Comparison of ENCODE assay signal across 15 cellular contexts in the genomic region with DNA sequence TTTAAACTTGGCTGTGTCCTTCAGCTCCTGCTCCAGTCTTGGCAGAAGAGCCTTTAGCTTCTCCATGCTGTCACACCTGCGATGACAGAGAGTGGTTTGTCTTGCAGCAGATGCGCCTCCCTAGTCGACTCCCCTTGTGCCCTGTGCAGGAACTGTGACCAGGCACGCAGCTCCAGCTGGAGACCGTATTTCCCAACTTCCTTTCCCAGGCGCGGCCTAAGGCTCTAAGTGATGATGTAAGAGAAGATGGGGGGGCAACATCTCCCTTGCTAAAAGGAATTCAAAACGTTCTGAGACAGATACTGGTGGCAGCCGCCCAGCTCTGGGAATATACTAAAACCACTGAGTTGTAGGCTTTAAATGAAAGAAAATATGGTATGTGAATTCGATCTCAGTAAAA. TPM values are rescaled to one million over a fixed set of nuclear protein-coding genes. Genes with fewer than 3 reads are reported as not detected.
A peak's percentile ranks its signal among the peaks of the same experiment; 100 is the strongest.
DNase-seq lines count a peak whose midpoint lies in the region; ATAC-seq and TF ChIP-seq lines count a peak whose summit lies in the region.
"Had no signal": no experiment of that assay in that cellular context is flagged by ENCODE, and none has a peak within 500 bp of the region (broad histone marks: within the 10 kb centered on the region; RNA-seq: fewer than 3 reads in every experiment).

No MANE protein-coding gene starts in this region.

- H4K12ac ChIP-seq in trophoblast cell (ENCODE audit: low read depth, low read length): no peak overlapping the region

- no peak overlapping the region for H3K9ac ChIP-seq in trophoblast cell (ENCODE audit: low read length)

- no peak overlapping the region for H2BK120ac ChIP-seq in trophoblast cell (ENCODE audit: insufficient read depth, low read length, poor library complexity)

- no peak overlapping the region for H3K4ac ChIP-seq in trophoblast cell (ENCODE audit: low read depth, low read length)

- H3K79me1 ChIP-seq in trophoblast cell (ENCODE audit: low read length): peaks cover 3% of the 10 kb centered on the region

- TF ChIP-seq CTCF in GM23338 (conservative IDR thresholded peaks at IDR 0.05; ENCODE audit: low read depth in 2 of 2): no peak

- peaks cover 54% of the 10 kb centered on the region for H3K36me3 Mint-ChIP-seq in GM23338 (ENCODE audit: low read depth)

- no CpG with 5 or more reads among the region's 10 CpGs for WGBS in trophoblast cell (ENCODE audit: extremely low coverage, insufficient coverage, insufficient read length)

- no peak for ATAC-seq in GM23338
- no peak for ATAC-seq in GM19463 (IDR thresholded peaks at IDR 0.05; ENCODE audit: unreplicated experiment)
- no peak for ATAC-seq in HG02571 (IDR thresholded peaks at IDR 0.05; ENCODE audit: unreplicated experiment)
- ATAC-seq: HCT116 had no signal

- no peak overlapping the region for H3K18ac ChIP-seq in trophoblast cell (ENCODE audit: low read length)

- no peak overlapping the region for H2AFZ ChIP-seq in GM23338
- H2AFZ ChIP-seq in trophoblast cell (ENCODE audit: insufficient read depth, low read length, poor library complexity): no peak overlapping the region

- H4K20me1 ChIP-seq in GM23338 (replicated peaks; ENCODE audit: insufficient read depth): peaks cover 20% of the 10 kb centered on the region; the same call in 1 of the 2 replicates

- no peak overlapping the region for H3K23ac ChIP-seq in trophoblast cell (ENCODE audit: low read length)

- peaks cover 10% of the 10 kb centered on the region; the same call in 1 of the 2 replicates for H3F3A ChIP-seq in GM23338 (replicated peaks; ENCODE audit: low read depth)

- no peak overlapping the region for H4K91ac ChIP-seq in trophoblast cell (ENCODE audit: low read depth, low read length)

- DNase-seq in GM23338 (ENCODE audit: low spot score) (no peak), SKM-1 treated with dmso at 0.1 percent for 144 hours (lab: John Stamatoyannopoulos, UW; ENCODE audit: unreplicated experiment) (peak; percentile 82), glomerular visceral epithelial cell (ENCODE audit: extremely low spot score) (peak; percentile 25), trophoblast cell (peak; percentile 89 to 95), H7 (no peak)
- no peak for DNase-seq in activated naive CD4-positive, alpha-beta T cell treated with anti-CD3 and anti-CD28 coated beads, Interleukin-2, amount 50 U/mL, for 16 hours
- DNase-seq: MM.1S, NCI-H2171 treated with DMSO at 0.1 percent for 48 hours, Peyer's patch had no signal

- H3K9me3 ChIP-seq in trophoblast cell (ENCODE audit: insufficient read depth, low read depth, low read length): no peaks in the 10 kb centered on the region
- H3K9me3 ChIP-seq: breast epithelium, Peyer's patch, suprapubic skin had no signal

- H3K27ac ChIP-seq in GM23338 (ENCODE audit: low read depth) (no peak overlapping the region), trophoblast cell (ENCODE audit: low read depth, low read length) (no peak overlapping the region)
- H3K27ac ChIP-seq: breast epithelium, Peyer's patch, suprapubic skin had no signal

- peaks cover 2% of the 10 kb centered on the region for H3K4me1 ChIP-seq in GM23338 (ENCODE audit: insufficient read depth)
- H3K4me1 ChIP-seq in trophoblast cell (ENCODE audit: control insufficient read depth in 1 of 2, insufficient read depth in 2 of 2, low read length in 2 of 2): peaks cover 5 to 10% of the 10 kb centered on the region in 2 experiments
- H3K4me1 ChIP-seq: breast epithelium, Peyer's patch, suprapubic skin had no signal

- no peaks in the 10 kb centered on the region for H3K27me3 ChIP-seq in GM23338 (ENCODE audit: insufficient read depth)
- H3K27me3 ChIP-seq in trophoblast cell (ENCODE audit: insufficient read depth, low read length): no peaks in the 10 kb centered on the region
- no peaks in the 10 kb centered on the region for H3K27me3 ChIP-seq in H7 (ENCODE audit: control insufficient read depth, insufficient read depth, low read length)
- H3K27me3 ChIP-seq: breast epithelium, Peyer's patch, suprapubic skin had no signal

- H3K9me2 ChIP-seq in GM23338 (ENCODE audit: insufficient read depth): no peaks in the 10 kb centered on the region

- H3K27me3 Mint-ChIP-seq in GM23338 (ENCODE audit: insufficient read depth, low read depth, poor library complexity): peaks cover 5% of the 10 kb centered on the region

- H3K27ac Mint-ChIP-seq in GM23338: peak overlapping the region; percentile 68; the same call in 1 of the 2 replicates
- H3K27ac Mint-ChIP-seq: activated T-helper 2 cell treated with anti-CD3 and anti-CD28 coated beads, Interferon-gamma antibody, Interleukin-2, Interleukin-4, amounts not matched to agents 10 μg/mL and 5 μg/mL and 100 μg/mL, durations not matched to agents 14 hours and 24 hours and 36 hours had no signal

- H2BK5ac ChIP-seq in trophoblast cell (ENCODE audit: low read depth, low read length, poor library complexity): no peak overlapping the region

- peaks cover 6% of the 10 kb centered on the region; the same call in 2 of the 3 replicates for H3K4me1 Mint-ChIP-seq in GM23338

- no peak overlapping the region for H3K14ac ChIP-seq in trophoblast cell (ENCODE audit: low read length)

- no peak overlapping the region for H2BK12ac ChIP-seq in trophoblast cell (ENCODE audit: low read length)

- H4K8ac ChIP-seq in trophoblast cell (ENCODE audit: low read depth, low read length): no peak overlapping the region

- H3K79me2 ChIP-seq in GM23338 (replicated peaks; ENCODE audit: insufficient read depth) (peaks cover 41% of the 10 kb centered on the region), trophoblast cell (ENCODE audit: control insufficient read depth, insufficient read depth, low read length, poor library complexity) (no peaks in the 10 kb centered on the region)

- H3K4me3 Mint-ChIP-seq in GM23338: no peak overlapping the region

- no peaks in the 10 kb centered on the region for H3K9me3 Mint-ChIP-seq in GM23338
- H3K9me3 Mint-ChIP-seq: activated T-helper 2 cell treated with anti-CD3 and anti-CD28 coated beads, Interferon-gamma antibody, Interleukin-2, Interleukin-4, amounts not matched to agents 10 μg/mL and 5 μg/mL and 100 μg/mL, durations not matched to agents 14 hours and 24 hours and 36 hours had no signal

- no peak overlapping the region for H2AK5ac ChIP-seq in trophoblast cell (ENCODE audit: low read length)

- H3K4me3 ChIP-seq in GM23338 (no peak overlapping the region), trophoblast cell (ENCODE audit: low read depth, low read length) (no peak overlapping the region), H7 (ENCODE audit: insufficient read depth, low read depth, low read length) (no peak overlapping the region)
- H3K4me3 ChIP-seq: breast epithelium, Peyer's patch, suprapubic skin had no signal

- H3K4me2 ChIP-seq in GM23338 (no peak overlapping the region), trophoblast cell (ENCODE audit: low read length) (no peak overlapping the region)

- H3K36me3 ChIP-seq in GM23338 (ENCODE audit: insufficient read depth): peaks cover 39% of the 10 kb centered on the region
- peaks cover 28 to 36% of the 10 kb centered on the region in 2 experiments for H3K36me3 ChIP-seq in trophoblast cell (ENCODE audit: control insufficient read depth in 1 of 2, insufficient read depth in 2 of 2, low read length in 2 of 2)
- H3K36me3 ChIP-seq in H7 (replicated peaks; ENCODE audit: control insufficient read depth, insufficient read depth, low read length): peaks cover 12% of the 10 kb centered on the region
- H3K36me3 ChIP-seq: breast epithelium had no signal

TF ChIP-seq in GM23338, 12 proteins besides CTCF, POLR2A, EP300 and RAD21 (continues in another document):
- TF ChIP-seq, protein P1, sequence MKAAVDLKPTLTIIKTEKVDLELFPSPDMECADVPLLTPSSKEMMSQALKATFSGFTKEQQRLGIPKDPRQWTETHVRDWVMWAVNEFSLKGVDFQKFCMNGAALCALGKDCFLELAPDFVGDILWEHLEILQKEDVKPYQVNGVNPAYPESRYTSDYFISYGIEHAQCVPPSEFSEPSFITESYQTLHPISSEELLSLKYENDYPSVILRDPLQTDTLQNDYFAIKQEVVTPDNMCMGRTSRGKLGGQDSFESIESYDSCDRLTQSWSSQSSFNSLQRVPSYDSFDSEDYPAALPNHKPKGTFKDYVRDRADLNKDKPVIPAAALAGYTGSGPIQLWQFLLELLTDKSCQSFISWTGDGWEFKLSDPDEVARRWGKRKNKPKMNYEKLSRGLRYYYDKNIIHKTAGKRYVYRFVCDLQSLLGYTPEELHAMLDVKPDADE (IDR thresholded peaks at IDR 0.05): no peak
- TF ChIP-seq ZNF331 (CRISPR knock-in tag; IDR thresholded peaks at IDR 0.05; ENCODE audit: low read depth) (no peak), EZH2phosphoT487 (IDR thresholded peaks at IDR 0.05; ENCODE audit: unreplicated experiment) (no peak)
- TF ChIP-seq, protein P2, sequence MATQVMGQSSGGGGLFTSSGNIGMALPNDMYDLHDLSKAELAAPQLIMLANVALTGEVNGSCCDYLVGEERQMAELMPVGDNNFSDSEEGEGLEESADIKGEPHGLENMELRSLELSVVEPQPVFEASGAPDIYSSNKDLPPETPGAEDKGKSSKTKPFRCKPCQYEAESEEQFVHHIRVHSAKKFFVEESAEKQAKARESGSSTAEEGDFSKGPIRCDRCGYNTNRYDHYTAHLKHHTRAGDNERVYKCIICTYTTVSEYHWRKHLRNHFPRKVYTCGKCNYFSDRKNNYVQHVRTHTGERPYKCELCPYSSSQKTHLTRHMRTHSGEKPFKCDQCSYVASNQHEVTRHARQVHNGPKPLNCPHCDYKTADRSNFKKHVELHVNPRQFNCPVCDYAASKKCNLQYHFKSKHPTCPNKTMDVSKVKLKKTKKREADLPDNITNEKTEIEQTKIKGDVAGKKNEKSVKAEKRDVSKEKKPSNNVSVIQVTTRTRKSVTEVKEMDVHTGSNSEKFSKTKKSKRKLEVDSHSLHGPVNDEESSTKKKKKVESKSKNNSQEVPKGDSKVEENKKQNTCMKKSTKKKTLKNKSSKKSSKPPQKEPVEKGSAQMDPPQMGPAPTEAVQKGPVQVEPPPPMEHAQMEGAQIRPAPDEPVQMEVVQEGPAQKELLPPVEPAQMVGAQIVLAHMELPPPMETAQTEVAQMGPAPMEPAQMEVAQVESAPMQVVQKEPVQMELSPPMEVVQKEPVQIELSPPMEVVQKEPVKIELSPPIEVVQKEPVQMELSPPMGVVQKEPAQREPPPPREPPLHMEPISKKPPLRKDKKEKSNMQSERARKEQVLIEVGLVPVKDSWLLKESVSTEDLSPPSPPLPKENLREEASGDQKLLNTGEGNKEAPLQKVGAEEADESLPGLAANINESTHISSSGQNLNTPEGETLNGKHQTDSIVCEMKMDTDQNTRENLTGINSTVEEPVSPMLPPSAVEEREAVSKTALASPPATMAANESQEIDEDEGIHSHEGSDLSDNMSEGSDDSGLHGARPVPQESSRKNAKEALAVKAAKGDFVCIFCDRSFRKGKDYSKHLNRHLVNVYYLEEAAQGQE (IDR thresholded peaks at IDR 0.05; ENCODE audit: unreplicated experiment): no peak

RNA-seq across cellular contexts. Expression of a gene that starts 16.3 kb away (rescaled TPM):
- total RNA-seq in GM23338 (2014; rRNA removed; shearing (Covaris generic)): 25.7 and 38.0 TPM in 2 replicates
- polyA plus RNA-seq in GM23338 (2016; fragmentation: Nextera tagmentation; extraction: Ambion mirVana): 12.3 and 12.5 TPM in 2 replicates
- 15.9 and 16.7 TPM in 2 replicates for polyA plus RNA-seq in trophoblast cell (2013)
- 11.9 and 15.5 TPM in 2 replicates for total RNA-seq in H7 (2014; rRNA removed; shearing (Covaris generic))

RNA-seq across cellular contexts. Expression of a gene that starts 20.9 kb away (rescaled TPM):
- total RNA-seq in GM23338 (2014; rRNA removed; shearing (Covaris generic)): 0.80 and 1.3 TPM in 2 replicates
- polyA plus RNA-seq in GM23338 (2016; fragmentation: Nextera tagmentation; extraction: Ambion mirVana): 0.96 and 1.0 TPM in 2 replicates
- polyA plus RNA-seq in trophoblast cell (2013): 1.4 TPM in 2 replicates
- total RNA-seq in H7 (2014; rRNA removed; shearing (Covaris generic)): 0.89 and 1.4 TPM in 2 replicates

Comparison
In these comparisons a context has a peak if more than half of its experiments do, and no peak if none do; other contexts are left out.
1. DNase-seq: peak in SKM-1 treated with dmso at 0.1 percent for 144 hours (single experiment), glomerular visceral epithelial cell (single experiment) and trophoblast cell (2 of 2); none in GM23338 (single experiment), H7 (single experiment) and activated naive CD4-positive, alpha-beta T cell treated with anti-CD3 and anti-CD28 coated beads, Interleukin-2, amount 50 U/mL, for 16 hours (single experiment).